Comparison of ENCODE assay signal across 14 cellular contexts in genomic region chr15:22913646-22914380, GRCh38.
"Had no signal": no experiment of that assay in that cellular context is flagged by ENCODE, and none has a peak within 500 bp of the region (broad histone marks: within the 10 kb centered on the region; RNA-seq: fewer than 3 reads in every experiment).

No MANE protein-coding gene starts in this region.

- H3K79me2 ChIP-seq: parathyroid adenoma had no signal

- H3K9me3 ChIP-seq: gastroesophageal sphincter, mucosa of descending colon, psoas muscle had no signal

- H3K4me1 Mint-ChIP-seq: central memory CD8-positive, alpha-beta T cell; immature natural killer cell; naive thymus-derived CD8-positive, alpha-beta T cell had no signal

- H3K9me3 Mint-ChIP-seq: central memory CD8-positive, alpha-beta T cell; immature natural killer cell; naive thymus-derived CD8-positive, alpha-beta T cell had no signal

- H3K4me3 ChIP-seq: gastroesophageal sphincter, mucosa of descending colon, psoas muscle had no signal

- H3K9ac ChIP-seq: parathyroid adenoma had no signal

- DNase-seq: effector memory CD4-positive, alpha-beta T cell; immature natural killer cell; left ventricle myocardium superior; mucosa of descending colon; naive thymus-derived CD8-positive, alpha-beta T cell; occipital lobe; psoas muscle; retina; stimulated activated naive CD4-positive, alpha-beta T cell treated with Interleukin-2 at 50 U/mL for 16 hours had no signal

- H3K4me3 Mint-ChIP-seq: central memory CD8-positive, alpha-beta T cell; immature natural killer cell; naive thymus-derived CD8-positive, alpha-beta T cell had no signal

- H2AFZ ChIP-seq: parathyroid adenoma had no signal

- H3K27me3 Mint-ChIP-seq: central memory CD8-positive, alpha-beta T cell; naive thymus-derived CD8-positive, alpha-beta T cell had no signal

- H3K4me1 ChIP-seq: gastroesophageal sphincter, parathyroid adenoma, psoas muscle had no signal

- H3K27me3 ChIP-seq: gastroesophageal sphincter had no signal

- H3K27ac ChIP-seq: gastroesophageal sphincter, parathyroid adenoma, psoas muscle had no signal

- ATAC-seq: esophagus mucosa; gastroesophageal sphincter; left ventricle myocardium superior; mucosa of descending colon; naive thymus-derived CD8-positive, alpha-beta T cell; psoas muscle; sciatic nerve had no signal

- H3K27ac Mint-ChIP-seq: immature natural killer cell; naive thymus-derived CD8-positive, alpha-beta T cell had no signal
